In genomic region chr17:37848690-37849616, GRCh38 we compare ENCODE assay signal across 8 cellular contexts.
DNase-seq lines count a peak whose midpoint lies in the region; ATAC-seq and TF ChIP-seq lines count a peak whose summit lies in the region.

No MANE protein-coding gene starts in this region.

- H3K36me3 ChIP-seq in A673 (ENCODE audit: insufficient read depth, low read length, poor library complexity, severe bottlenecking): no peaks in the 10 kb centered on the region

- no peak for TF ChIP-seq CTCF in A673 (conservative IDR thresholded peaks at IDR 0.05; ENCODE audit: low read depth, low read length)
- no peak for TF ChIP-seq CTCF in GM13976 (IDR thresholded peaks at IDR 0.05; ENCODE audit: borderline replicate concordance, control extremely low read depth, extremely low read depth, insufficient read depth, missing control alignments)

- ATAC-seq in natural killer cell treated with Interleukin-12 subunit alpha and Interleukin-12 subunit beta and Interleukin-15 and Interleukin-18, amount 100 ng/mL, for 72 hours: peak; percentile 76 to 77
- ATAC-seq in GM19324 (IDR thresholded peaks at IDR 0.05; ENCODE audit: low FRiP score, unreplicated experiment): no peak

- no peak overlapping the region for H3K4me3 ChIP-seq in A673 (ENCODE audit: low read depth, low read length, poor library complexity, severe bottlenecking)
- no peak overlapping the region for H3K4me3 ChIP-seq in Jurkat, Clone E6-1 (ENCODE audit: low read length)

- no peak overlapping the region for H3K4me3 Mint-ChIP-seq in activated naive CD8-positive, alpha-beta T cell treated with anti-CD3 and anti-CD28 coated beads for 36 hours
- peak overlapping the region; percentile 69 for H3K4me3 Mint-ChIP-seq in natural killer cell treated with Interleukin-12 subunit alpha and Interleukin-12 subunit beta and Interleukin-15 and Interleukin-18, amount 100 ng/mL, for 72 hours

- BruUV-seq in A673 (replicated peaks; lab: Mats Ljungman, UMichigan): no TSS peak

- no peaks in the 10 kb centered on the region for H3K36me3 Mint-ChIP-seq in activated naive CD8-positive, alpha-beta T cell treated with anti-CD3 and anti-CD28 coated beads for 36 hours
- H3K36me3 Mint-ChIP-seq in natural killer cell treated with Interleukin-12 subunit alpha and Interleukin-12 subunit beta and Interleukin-15 and Interleukin-18, amount 100 ng/mL, for 72 hours: no peaks in the 10 kb centered on the region

- in situ Hi-C loops in GM13976 (cut with MboI; ENCODE audit: low sequenced_read_pairs, unreplicated experiment): no loop called here

- CTCF ChIA-PET in A673 (lab: Charles Lee): no interaction called here

- peaks cover 2% of the 10 kb centered on the region for H3K27me3 Mint-ChIP-seq in activated naive CD8-positive, alpha-beta T cell treated with anti-CD3 and anti-CD28 coated beads for 36 hours
- no peaks in the 10 kb centered on the region for H3K27me3 Mint-ChIP-seq in natural killer cell treated with Interleukin-12 subunit alpha and Interleukin-12 subunit beta and Interleukin-15 and Interleukin-18, amount 100 ng/mL, for 72 hours

- intact Hi-C loops in A673 (cut with micrococcal nuclease; ENCODE audit: unreplicated experiment): no loop called here

- H3K4me1 Mint-ChIP-seq in activated naive CD8-positive, alpha-beta T cell treated with anti-CD3 and anti-CD28 coated beads for 36 hours: peaks cover 21% of the 10 kb centered on the region
- H3K4me1 Mint-ChIP-seq in natural killer cell treated with Interleukin-12 subunit alpha and Interleukin-12 subunit beta and Interleukin-15 and Interleukin-18, amount 100 ng/mL, for 72 hours (ENCODE audit: low read depth in 2 of 2): peaks cover 36 to 47% of the 10 kb centered on the region in 2 donors

- POLR2A ChIA-PET in A673 (lab: Charles Lee; ENCODE audit: low non-redundant PET): no interaction called here

- H3K4me1 ChIP-seq in A673 (ENCODE audit: insufficient read depth, low read length, poor library complexity, severe bottlenecking): no peaks in the 10 kb centered on the region

- DNase-seq in A673 (ENCODE audit: low spot score): peak; percentile 56
- peak; percentile 75 for DNase-seq in GM13976 (ENCODE audit: low spot score)
- peak; percentile 48 for DNase-seq in Jurkat, Clone E6-1 (ENCODE audit: low read depth, low spot score)
- peak; percentile 24 for DNase-seq in activated naive CD8-positive, alpha-beta T cell treated with anti-CD3 and anti-CD28 coated beads for 36 hours
- DNase-seq in natural killer cell treated with Interleukin-12 subunit alpha and Interleukin-12 subunit beta and Interleukin-15 and Interleukin-18, amount 100 ng/mL, for 72 hours (ENCODE audit: low spot score): peak; percentile 74
- no peak for DNase-seq in hippocampal formation (lab: John Stamatoyannopoulos, UW)
- DNase-seq in cerebellar cortex (ENCODE audit: low spot score): no peak

- no peaks in the 10 kb centered on the region for H3K9me3 Mint-ChIP-seq in activated naive CD8-positive, alpha-beta T cell treated with anti-CD3 and anti-CD28 coated beads for 36 hours
- no peaks in the 10 kb centered on the region for H3K9me3 Mint-ChIP-seq in natural killer cell treated with Interleukin-12 subunit alpha and Interleukin-12 subunit beta and Interleukin-15 and Interleukin-18, amount 100 ng/mL, for 72 hours

- peak overlapping the region; percentile 46 for H3K27ac Mint-ChIP-seq in activated naive CD8-positive, alpha-beta T cell treated with anti-CD3 and anti-CD28 coated beads for 36 hours
- H3K27ac Mint-ChIP-seq in natural killer cell treated with Interleukin-12 subunit alpha and Interleukin-12 subunit beta and Interleukin-15 and Interleukin-18, amount 100 ng/mL, for 72 hours: peak overlapping the region; percentile 67 to 78

- no peaks in the 10 kb centered on the region for H3K27me3 ChIP-seq in A673 (replicated peaks; ENCODE audit: insufficient read depth, low read depth, low read length, poor library complexity)

- H3K9me3 ChIP-seq in A673 (ENCODE audit: low read depth, low read length, poor library complexity, severe bottlenecking): no peaks in the 10 kb centered on the region

- no peak overlapping the region for H3K27ac ChIP-seq in A673 (ENCODE audit: low read depth, low read length, poor library complexity, severe bottlenecking)

Comparison
In these comparisons a context has a peak if more than half of its experiments do, and no peak if none do; other contexts are left out.
1. DNase-seq: peak in A673 (single experiment), GM13976 (single experiment), Jurkat, Clone E6-1 (single experiment), activated naive CD8-positive, alpha-beta T cell treated with anti-CD3 and anti-CD28 coated beads for 36 hours (single experiment) and natural killer cell treated with Interleukin-12 subunit alpha and Interleukin-12 subunit beta and Interleukin-15 and Interleukin-18, amount 100 ng/mL, for 72 hours (single experiment); none in hippocampal formation (0 of 2) and cerebellar cortex (single experiment).